Comparison of ENCODE assay signal across 8 cellular contexts in the genomic region with DNA sequence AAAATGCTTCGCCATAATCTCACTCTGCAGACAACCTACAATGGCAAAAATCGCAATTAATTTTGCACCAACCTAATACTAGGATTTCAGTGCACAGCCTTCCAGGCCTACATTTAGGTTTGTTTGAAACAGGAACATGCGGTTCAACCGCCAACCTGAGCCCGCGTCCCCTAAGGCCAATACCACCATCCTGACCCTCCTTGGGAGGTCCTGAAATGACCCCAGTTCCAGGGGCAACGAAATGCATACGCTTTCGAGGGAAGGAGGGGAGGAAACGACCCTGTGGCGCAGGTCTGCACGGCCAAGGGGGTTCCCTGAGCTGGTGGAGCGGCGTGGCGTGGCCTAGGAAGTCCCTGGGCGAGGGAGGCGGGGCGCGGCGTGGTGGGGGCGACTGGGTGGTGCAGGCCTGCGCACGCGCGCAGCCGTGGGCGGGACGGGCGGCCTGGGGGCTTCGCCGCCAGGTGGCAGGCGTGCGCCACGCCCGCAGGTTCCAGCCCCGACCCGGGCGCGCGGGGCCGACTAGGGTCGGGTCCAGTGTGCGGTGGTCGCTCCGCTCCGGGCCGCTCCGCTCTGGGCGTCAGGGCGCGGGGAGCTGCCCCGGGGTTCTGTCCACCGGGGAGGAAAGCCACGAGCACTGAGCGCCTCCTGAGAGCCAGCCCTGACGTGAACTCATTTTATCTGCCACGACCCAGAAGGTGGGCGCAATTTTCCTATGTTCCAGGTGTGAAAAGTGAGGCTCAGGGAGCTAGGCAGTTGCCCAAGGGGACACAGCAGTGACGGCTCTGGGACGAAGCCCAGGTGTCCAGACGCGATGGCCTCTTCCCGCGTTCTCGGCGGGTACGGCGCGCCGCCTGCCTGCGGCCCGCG.
A peak's percentile ranks its signal among the peaks of the same experiment; 100 is the strongest.
DNase-seq lines count a peak whose midpoint lies in the region; ATAC-seq and TF ChIP-seq lines count a peak whose summit lies in the region.

No MANE protein-coding gene starts in this region.

- H3K4me1 Mint-ChIP-seq in T-helper 2 cell treated with Interferon-gamma antibody and Interleukin-4, amounts not matched to agents 5 μg/mL and 100 μg/mL, for 36 hours (ENCODE audit: low read depth) = peaks cover 43% of the 10 kb centered on the region

- H3K36me3 Mint-ChIP-seq in T-helper 2 cell treated with Interferon-gamma antibody and Interleukin-4, amounts not matched to agents 5 μg/mL and 100 μg/mL, for 36 hours (ENCODE audit: low read depth) = no peaks in the 10 kb centered on the region

- no peaks in the 10 kb centered on the region for H3K9me3 Mint-ChIP-seq in T-helper 2 cell treated with Interferon-gamma antibody and Interleukin-4, amounts not matched to agents 5 μg/mL and 100 μg/mL, for 36 hours

- DNase-seq in NCI-H146 treated with DMSO at 0.1 percent for 48 hours (lab: John Stamatoyannopoulos, UW; ENCODE audit: unreplicated experiment) (peak; percentile 59), anterior cingulate cortex (lab: John Stamatoyannopoulos, UW) (peak in 54 of 58 donors; percentile 22 to 86 (median 68)), hepatic stellate cell (ENCODE audit: low spot score) (peak; percentile 93), retinal pigment epithelial cell (ENCODE audit: low read depth) (no peak), SJCRH30 (no peak)
- DNase-seq in T-helper 2 cell treated with Interferon-gamma antibody and Interleukin-4, amounts not matched to agents 5 μg/mL and 100 μg/mL, for 36 hours (ENCODE audit: low spot score) = peak; percentile 92

- H3K27ac ChIP-seq in SJCRH30 = no peak overlapping the region

- H3K4me3 Mint-ChIP-seq in T-helper 2 cell treated with Interferon-gamma antibody and Interleukin-4, amounts not matched to agents 5 μg/mL and 100 μg/mL, for 36 hours = peak overlapping the region; percentile 81

- peaks cover 43% of the 10 kb centered on the region for H3K4me1 ChIP-seq in SJCRH30

- H3K4me3 ChIP-seq in GM12875 (ENCODE audit: low read depth, low read length) = peak overlapping the region; percentile 66
- peak overlapping the region; percentile 68 for H3K4me3 ChIP-seq in retinal pigment epithelial cell (ENCODE audit: low read length)
- no peak overlapping the region for H3K4me3 ChIP-seq in SJCRH30

- H3K27me3 Mint-ChIP-seq in T-helper 2 cell treated with Interferon-gamma antibody and Interleukin-4, amounts not matched to agents 5 μg/mL and 100 μg/mL, for 36 hours (ENCODE audit: low read depth) = no peaks in the 10 kb centered on the region

- no peaks in the 10 kb centered on the region for H3K9me3 ChIP-seq in SJCRH30 (replicated peaks)

- TF ChIP-seq CTCF in GM12875 (IDR thresholded peaks at IDR 0.05; ENCODE audit: borderline replicate concordance, insufficient read depth, low read depth, low read length) (peak; percentile 97), retinal pigment epithelial cell (conservative IDR thresholded peaks at IDR 0.05; ENCODE audit: low read depth, low read length) (peak; percentile 45)

- peak; percentile 72 for ATAC-seq in HG02642 (IDR thresholded peaks at IDR 0.05; ENCODE audit: poor library complexity, unreplicated experiment)

- H3K36me3 ChIP-seq in SJCRH30 = no peaks in the 10 kb centered on the region

- H3K27me3 ChIP-seq in SJCRH30 = no peaks in the 10 kb centered on the region

- H3K27ac Mint-ChIP-seq in T-helper 2 cell treated with Interferon-gamma antibody and Interleukin-4, amounts not matched to agents 5 μg/mL and 100 μg/mL, for 36 hours = peak overlapping the region; percentile 78

Comparison
In these comparisons a context has a peak if more than half of its experiments do, and no peak if none do; other contexts are left out.
1. DNase-seq: peak in NCI-H146 treated with DMSO at 0.1 percent for 48 hours (single experiment), T-helper 2 cell treated with Interferon-gamma antibody and Interleukin-4, amounts not matched to agents 5 μg/mL and 100 μg/mL, for 36 hours (single experiment), anterior cingulate cortex (54 of 58) and hepatic stellate cell (single experiment); none in retinal pigment epithelial cell (single experiment) and SJCRH30 (0 of 2).